ENCODE assay signal across 1 cellular context in genomic region chr11:64318694-64319420, GRCh38.
TF ChIP-seq lines count a peak whose summit lies in the region.

No MANE protein-coding gene starts in this region.

TF ChIP-seq in GM12878, 131 proteins besides CTCF, POLR2A, EP300 and RAD21:
- TF ChIP-seq, protein P1, sequence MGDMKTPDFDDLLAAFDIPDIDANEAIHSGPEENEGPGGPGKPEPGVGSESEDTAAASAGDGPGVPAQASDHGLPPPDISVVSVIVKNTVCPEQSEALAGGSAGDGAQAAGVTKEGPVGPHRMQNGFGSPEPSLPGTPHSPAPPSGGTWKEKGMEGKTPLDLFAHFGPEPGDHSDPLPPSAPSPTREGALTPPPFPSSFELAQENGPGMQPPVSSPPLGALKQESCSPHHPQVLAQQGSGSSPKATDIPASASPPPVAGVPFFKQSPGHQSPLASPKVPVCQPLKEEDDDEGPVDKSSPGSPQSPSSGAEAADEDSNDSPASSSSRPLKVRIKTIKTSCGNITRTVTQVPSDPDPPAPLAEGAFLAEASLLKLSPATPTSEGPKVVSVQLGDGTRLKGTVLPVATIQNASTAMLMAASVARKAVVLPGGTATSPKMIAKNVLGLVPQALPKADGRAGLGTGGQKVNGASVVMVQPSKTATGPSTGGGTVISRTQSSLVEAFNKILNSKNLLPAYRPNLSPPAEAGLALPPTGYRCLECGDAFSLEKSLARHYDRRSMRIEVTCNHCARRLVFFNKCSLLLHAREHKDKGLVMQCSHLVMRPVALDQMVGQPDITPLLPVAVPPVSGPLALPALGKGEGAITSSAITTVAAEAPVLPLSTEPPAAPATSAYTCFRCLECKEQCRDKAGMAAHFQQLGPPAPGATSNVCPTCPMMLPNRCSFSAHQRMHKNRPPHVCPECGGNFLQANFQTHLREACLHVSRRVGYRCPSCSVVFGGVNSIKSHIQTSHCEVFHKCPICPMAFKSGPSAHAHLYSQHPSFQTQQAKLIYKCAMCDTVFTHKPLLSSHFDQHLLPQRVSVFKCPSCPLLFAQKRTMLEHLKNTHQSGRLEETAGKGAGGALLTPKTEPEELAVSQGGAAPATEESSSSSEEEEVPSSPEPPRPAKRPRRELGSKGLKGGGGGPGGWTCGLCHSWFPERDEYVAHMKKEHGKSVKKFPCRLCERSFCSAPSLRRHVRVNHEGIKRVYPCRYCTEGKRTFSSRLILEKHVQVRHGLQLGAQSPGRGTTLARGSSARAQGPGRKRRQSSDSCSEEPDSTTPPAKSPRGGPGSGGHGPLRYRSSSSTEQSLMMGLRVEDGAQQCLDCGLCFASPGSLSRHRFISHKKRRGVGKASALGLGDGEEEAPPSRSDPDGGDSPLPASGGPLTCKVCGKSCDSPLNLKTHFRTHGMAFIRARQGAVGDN (IDR thresholded peaks at IDR 0.05), result no peak
- TF ChIP-seq POLR2AphosphoS5 (IDR thresholded peaks at IDR 0.05; ENCODE audit: low read length) (no peak), EED (IDR thresholded peaks at IDR 0.05; ENCODE audit: low read depth) (no peak), ZSCAN29 (IDR thresholded peaks at IDR 0.05) (no peak), EGR1 (IDR thresholded peaks at IDR 0.05; ENCODE audit: borderline replicate concordance in 1 of 2, low read depth in 2 of 2, low read length in 2 of 2) (no peak), HCFC1 (IDR thresholded peaks at IDR 0.05; ENCODE audit: low read length) (no peak), BMI1 (IDR thresholded peaks at IDR 0.05; ENCODE audit: borderline replicate concordance) (no peak), CHD4 (IDR thresholded peaks at IDR 0.05) (no peak), IRF4 (IDR thresholded peaks at IDR 0.05; ENCODE audit: low read depth, low read length) (no peak), ZNF207 (IDR thresholded peaks at IDR 0.05; ENCODE audit: borderline replicate concordance) (no peak), PBX3 (IDR thresholded peaks at IDR 0.05; ENCODE audit: insufficient replicate concordance, low read depth, low read length) (no peak)
- TF ChIP-seq, protein P2, sequence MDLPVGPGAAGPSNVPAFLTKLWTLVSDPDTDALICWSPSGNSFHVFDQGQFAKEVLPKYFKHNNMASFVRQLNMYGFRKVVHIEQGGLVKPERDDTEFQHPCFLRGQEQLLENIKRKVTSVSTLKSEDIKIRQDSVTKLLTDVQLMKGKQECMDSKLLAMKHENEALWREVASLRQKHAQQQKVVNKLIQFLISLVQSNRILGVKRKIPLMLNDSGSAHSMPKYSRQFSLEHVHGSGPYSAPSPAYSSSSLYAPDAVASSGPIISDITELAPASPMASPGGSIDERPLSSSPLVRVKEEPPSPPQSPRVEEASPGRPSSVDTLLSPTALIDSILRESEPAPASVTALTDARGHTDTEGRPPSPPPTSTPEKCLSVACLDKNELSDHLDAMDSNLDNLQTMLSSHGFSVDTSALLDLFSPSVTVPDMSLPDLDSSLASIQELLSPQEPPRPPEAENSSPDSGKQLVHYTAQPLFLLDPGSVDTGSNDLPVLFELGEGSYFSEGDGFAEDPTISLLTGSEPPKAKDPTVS (IDR thresholded peaks at IDR 0.05; ENCODE audit: low read depth, low read length), result no peak
- TF ChIP-seq, protein P3, sequence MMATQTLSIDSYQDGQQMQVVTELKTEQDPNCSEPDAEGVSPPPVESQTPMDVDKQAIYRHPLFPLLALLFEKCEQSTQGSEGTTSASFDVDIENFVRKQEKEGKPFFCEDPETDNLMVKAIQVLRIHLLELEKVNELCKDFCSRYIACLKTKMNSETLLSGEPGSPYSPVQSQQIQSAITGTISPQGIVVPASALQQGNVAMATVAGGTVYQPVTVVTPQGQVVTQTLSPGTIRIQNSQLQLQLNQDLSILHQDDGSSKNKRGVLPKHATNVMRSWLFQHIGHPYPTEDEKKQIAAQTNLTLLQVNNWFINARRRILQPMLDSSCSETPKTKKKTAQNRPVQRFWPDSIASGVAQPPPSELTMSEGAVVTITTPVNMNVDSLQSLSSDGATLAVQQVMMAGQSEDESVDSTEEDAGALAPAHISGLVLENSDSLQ (IDR thresholded peaks at IDR 0.05), result no peak
- TF ChIP-seq, protein P4, sequence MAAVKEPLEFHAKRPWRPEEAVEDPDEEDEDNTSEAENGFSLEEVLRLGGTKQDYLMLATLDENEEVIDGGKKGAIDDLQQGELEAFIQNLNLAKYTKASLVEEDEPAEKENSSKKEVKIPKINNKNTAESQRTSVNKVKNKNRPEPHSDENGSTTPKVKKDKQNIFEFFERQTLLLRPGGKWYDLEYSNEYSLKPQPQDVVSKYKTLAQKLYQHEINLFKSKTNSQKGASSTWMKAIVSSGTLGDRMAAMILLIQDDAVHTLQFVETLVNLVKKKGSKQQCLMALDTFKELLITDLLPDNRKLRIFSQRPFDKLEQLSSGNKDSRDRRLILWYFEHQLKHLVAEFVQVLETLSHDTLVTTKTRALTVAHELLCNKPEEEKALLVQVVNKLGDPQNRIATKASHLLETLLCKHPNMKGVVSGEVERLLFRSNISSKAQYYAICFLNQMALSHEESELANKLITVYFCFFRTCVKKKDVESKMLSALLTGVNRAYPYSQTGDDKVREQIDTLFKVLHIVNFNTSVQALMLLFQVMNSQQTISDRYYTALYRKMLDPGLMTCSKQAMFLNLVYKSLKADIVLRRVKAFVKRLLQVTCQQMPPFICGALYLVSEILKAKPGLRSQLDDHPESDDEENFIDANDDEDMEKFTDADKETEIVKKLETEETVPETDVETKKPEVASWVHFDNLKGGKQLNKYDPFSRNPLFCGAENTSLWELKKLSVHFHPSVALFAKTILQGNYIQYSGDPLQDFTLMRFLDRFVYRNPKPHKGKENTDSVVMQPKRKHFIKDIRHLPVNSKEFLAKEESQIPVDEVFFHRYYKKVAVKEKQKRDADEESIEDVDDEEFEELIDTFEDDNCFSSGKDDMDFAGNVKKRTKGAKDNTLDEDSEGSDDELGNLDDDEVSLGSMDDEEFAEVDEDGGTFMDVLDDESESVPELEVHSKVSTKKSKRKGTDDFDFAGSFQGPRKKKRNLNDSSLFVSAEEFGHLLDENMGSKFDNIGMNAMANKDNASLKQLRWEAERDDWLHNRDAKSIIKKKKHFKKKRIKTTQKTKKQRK (IDR thresholded peaks at IDR 0.05; ENCODE audit: low read depth, low read length), result no peak
- TF ChIP-seq, protein P5, sequence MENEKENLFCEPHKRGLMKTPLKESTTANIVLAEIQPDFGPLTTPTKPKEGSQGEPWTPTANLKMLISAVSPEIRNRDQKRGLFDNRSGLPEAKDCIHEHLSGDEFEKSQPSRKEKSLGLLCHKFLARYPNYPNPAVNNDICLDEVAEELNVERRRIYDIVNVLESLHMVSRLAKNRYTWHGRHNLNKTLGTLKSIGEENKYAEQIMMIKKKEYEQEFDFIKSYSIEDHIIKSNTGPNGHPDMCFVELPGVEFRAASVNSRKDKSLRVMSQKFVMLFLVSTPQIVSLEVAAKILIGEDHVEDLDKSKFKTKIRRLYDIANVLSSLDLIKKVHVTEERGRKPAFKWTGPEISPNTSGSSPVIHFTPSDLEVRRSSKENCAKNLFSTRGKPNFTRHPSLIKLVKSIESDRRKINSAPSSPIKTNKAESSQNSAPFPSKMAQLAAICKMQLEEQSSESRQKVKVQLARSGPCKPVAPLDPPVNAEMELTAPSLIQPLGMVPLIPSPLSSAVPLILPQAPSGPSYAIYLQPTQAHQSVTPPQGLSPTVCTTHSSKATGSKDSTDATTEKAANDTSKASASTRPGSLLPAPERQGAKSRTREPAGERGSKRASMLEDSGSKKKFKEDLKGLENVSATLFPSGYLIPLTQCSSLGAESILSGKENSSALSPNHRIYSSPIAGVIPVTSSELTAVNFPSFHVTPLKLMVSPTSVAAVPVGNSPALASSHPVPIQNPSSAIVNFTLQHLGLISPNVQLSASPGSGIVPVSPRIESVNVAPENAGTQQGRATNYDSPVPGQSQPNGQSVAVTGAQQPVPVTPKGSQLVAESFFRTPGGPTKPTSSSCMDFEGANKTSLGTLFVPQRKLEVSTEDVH (IDR thresholded peaks at IDR 0.05; ENCODE audit: low read depth, partially characterized antibody), result no peak
